1 cellular context compared by ENCODE assay signal in the genomic region with DNA sequence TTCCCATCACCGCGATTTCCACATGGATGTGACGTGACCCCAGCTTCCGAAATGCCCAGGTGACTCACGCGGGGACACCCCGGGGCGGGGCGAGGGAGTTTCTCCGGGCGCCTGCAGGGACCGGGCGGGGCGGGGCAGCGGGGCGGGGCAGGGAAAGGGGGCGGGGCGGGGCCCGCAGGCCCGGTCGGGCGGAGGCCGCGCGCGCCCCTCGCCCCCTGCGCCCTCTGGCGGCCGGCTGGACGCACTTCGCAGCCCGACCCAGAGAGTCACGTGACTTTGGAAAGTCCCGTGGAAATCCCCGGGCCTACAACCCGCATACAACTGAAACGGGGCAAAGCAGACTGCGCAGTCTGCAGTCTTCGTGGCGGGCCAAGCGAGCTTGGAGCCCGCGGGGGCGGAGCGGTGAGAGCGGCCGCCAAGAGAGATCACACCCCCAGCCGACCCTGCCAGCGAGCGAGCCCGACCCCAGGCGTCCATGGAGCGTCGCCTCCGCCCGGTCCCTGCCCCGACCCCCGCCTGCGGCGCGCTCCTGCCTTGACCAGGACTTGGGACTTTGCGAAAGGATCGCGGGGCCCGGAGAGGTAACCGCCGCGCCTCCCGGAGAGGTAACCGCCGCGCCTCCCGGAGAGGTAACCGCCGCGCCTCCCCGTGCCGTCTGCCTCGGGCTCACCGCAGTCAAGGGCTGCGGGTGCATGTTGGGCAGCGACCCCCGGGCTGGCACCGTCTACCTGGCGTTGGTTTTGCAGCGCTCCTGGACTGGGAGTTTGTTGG.
A peak's percentile ranks its signal among the peaks of the same experiment; 100 is the strongest.
TF ChIP-seq lines count a peak whose summit lies in the region.

A gene (plus strand): TSS at position 346 of the 771 bp plus-strand sequence. CDS start 3,969 bp downstream, outside the sequence.

TF ChIP-seq in K562, 482 proteins besides CTCF, POLR2A, EP300 and RAD21 (continued from another document and continues in another):
- TF ChIP-seq NCOR1 (IDR thresholded peaks at IDR 0.05) (peak; percentile 49), PCBP1 (IDR thresholded peaks at IDR 0.05; ENCODE audit: low read depth, low read length, poor library complexity, severe bottlenecking) (peak; percentile 63), HDGF (IDR thresholded peaks at IDR 0.05) (no peak), WHSC1 (IDR thresholded peaks at IDR 0.05; ENCODE audit: low read length) (no peak), ZNF354B (CRISPR knock-in tag; IDR thresholded peaks at IDR 0.05) (no peak), RUNX1 (IDR thresholded peaks at IDR 0.05; ENCODE audit: low read depth) (no peak), SMC3 (conservative IDR thresholded peaks at IDR 0.05; ENCODE audit: insufficient read depth, low read depth, low read length) (peak; percentile 93), MTA1 (IDR thresholded peaks at IDR 0.05; ENCODE audit: borderline replicate concordance) (no peak), ZNF57 (CRISPR knock-in tag; IDR thresholded peaks at IDR 0.05) (no peak), KLF16 (IDR thresholded peaks at IDR 0.05) (0 out of 2 replicates have a peak, but pooled peaks have one; percentile 4), POLR2AphosphoS5 (IDR thresholded peaks at IDR 0.05; ENCODE audit: control insufficient read depth, insufficient read depth, low read depth, low read length) (peak; percentile 54), CBFA2T2 (conservative IDR thresholded peaks at IDR 0.05) (peak; percentile 92), L3MBTL2 (IDR thresholded peaks at IDR 0.05) (peak; percentile 4; the same call in 1 of the 2 replicates), ZKSCAN8 (CRISPR knock-in tag; IDR thresholded peaks at IDR 0.05) (0 out of 2 replicates have a peak, but pooled peaks have one; percentile 6), ZNF507 (tag; conservative IDR thresholded peaks at IDR 0.05) (no peak), RBFOX2 (IDR thresholded peaks at IDR 0.05; ENCODE audit: low read depth, low read length) (peak; percentile 84), SIN3A (IDR thresholded peaks at IDR 0.05; ENCODE audit: borderline replicate concordance in 2 of 2, control insufficient read depth in 1 of 2, low read depth in 2 of 2, low read length in 2 of 2) (peak; percentile 52 to 58; a peak in 2 of 4 replicates), NFIC (IDR thresholded peaks at IDR 0.05) (peak; percentile 33; the same call in 1 of the 2 replicates), SMARCB1 (IDR thresholded peaks at IDR 0.05; ENCODE audit: insufficient read length, low read depth) (no peak), HIVEP1 (CRISPR knock-in tag; IDR thresholded peaks at IDR 0.05) (peak; percentile 50; the same call in 1 of the 2 replicates), FOXJ2 (tag; IDR thresholded peaks at IDR 0.05) (peak; percentile 73; the same call in 1 of the 2 replicates), ETV6 (IDR thresholded peaks at IDR 0.05; ENCODE audit: borderline replicate concordance in 1 of 2, low read depth in 2 of 2, low read length in 1 of 2) (peak in 1 of 2 experiments; percentile 7; a peak in 2 of 4 replicates), ETV6 (CRISPR knock-in tag; IDR thresholded peaks at IDR 0.05; ENCODE audit: borderline replicate concordance) (no peak), RFX5 (IDR thresholded peaks at IDR 0.05; ENCODE audit: low read depth, low read length) (no peak), NR3C1 (CRISPR knock-in tag; IDR thresholded peaks at IDR 0.05) (no peak), NFATC3 (IDR thresholded peaks at IDR 0.05) (peak; percentile 71; the same call in 1 of the 2 replicates), TCF7L2 (IDR thresholded peaks at IDR 0.05; ENCODE audit: low read depth, low read length) (no peak), HDAC2 (IDR thresholded peaks at IDR 0.05) (0 out of 2 replicates have a peak, but pooled peaks have one; percentile 11), POLR2AphosphoS2 (IDR thresholded peaks at IDR 0.05; ENCODE audit: low read length) (peak; percentile 6; the same call in 1 of the 2 replicates), FOSL1 (tag; conservative IDR thresholded peaks at IDR 0.05) (peak; percentile 96), PYGO2 (tag; IDR thresholded peaks at IDR 0.05) (no peak), SAFB (IDR thresholded peaks at IDR 0.05; ENCODE audit: borderline replicate concordance, low read depth, low read length) (0 out of 2 replicates have a peak, but pooled peaks have one; percentile 39), ZNF76 (CRISPR knock-in tag; IDR thresholded peaks at IDR 0.05; ENCODE audit: borderline replicate concordance) (peak; percentile 76; the same call in 1 of the 2 replicates), RBM34 (IDR thresholded peaks at IDR 0.05; ENCODE audit: borderline replicate concordance, insufficient read depth, low read length) (0 out of 2 replicates have a peak, but pooled peaks have one; percentile 54)
- TF ChIP-seq, protein P1, sequence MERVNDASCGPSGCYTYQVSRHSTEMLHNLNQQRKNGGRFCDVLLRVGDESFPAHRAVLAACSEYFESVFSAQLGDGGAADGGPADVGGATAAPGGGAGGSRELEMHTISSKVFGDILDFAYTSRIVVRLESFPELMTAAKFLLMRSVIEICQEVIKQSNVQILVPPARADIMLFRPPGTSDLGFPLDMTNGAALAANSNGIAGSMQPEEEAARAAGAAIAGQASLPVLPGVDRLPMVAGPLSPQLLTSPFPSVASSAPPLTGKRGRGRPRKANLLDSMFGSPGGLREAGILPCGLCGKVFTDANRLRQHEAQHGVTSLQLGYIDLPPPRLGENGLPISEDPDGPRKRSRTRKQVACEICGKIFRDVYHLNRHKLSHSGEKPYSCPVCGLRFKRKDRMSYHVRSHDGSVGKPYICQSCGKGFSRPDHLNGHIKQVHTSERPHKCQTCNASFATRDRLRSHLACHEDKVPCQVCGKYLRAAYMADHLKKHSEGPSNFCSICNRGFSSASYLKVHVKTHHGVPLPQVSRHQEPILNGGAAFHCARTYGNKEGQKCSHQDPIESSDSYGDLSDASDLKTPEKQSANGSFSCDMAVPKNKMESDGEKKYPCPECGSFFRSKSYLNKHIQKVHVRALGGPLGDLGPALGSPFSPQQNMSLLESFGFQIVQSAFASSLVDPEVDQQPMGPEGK (CRISPR knock-in tag; IDR thresholded peaks at IDR 0.05; ENCODE audit: borderline replicate concordance): peak; percentile 21; the same call in 1 of the 2 replicates
- TF ChIP-seq, protein P2, sequence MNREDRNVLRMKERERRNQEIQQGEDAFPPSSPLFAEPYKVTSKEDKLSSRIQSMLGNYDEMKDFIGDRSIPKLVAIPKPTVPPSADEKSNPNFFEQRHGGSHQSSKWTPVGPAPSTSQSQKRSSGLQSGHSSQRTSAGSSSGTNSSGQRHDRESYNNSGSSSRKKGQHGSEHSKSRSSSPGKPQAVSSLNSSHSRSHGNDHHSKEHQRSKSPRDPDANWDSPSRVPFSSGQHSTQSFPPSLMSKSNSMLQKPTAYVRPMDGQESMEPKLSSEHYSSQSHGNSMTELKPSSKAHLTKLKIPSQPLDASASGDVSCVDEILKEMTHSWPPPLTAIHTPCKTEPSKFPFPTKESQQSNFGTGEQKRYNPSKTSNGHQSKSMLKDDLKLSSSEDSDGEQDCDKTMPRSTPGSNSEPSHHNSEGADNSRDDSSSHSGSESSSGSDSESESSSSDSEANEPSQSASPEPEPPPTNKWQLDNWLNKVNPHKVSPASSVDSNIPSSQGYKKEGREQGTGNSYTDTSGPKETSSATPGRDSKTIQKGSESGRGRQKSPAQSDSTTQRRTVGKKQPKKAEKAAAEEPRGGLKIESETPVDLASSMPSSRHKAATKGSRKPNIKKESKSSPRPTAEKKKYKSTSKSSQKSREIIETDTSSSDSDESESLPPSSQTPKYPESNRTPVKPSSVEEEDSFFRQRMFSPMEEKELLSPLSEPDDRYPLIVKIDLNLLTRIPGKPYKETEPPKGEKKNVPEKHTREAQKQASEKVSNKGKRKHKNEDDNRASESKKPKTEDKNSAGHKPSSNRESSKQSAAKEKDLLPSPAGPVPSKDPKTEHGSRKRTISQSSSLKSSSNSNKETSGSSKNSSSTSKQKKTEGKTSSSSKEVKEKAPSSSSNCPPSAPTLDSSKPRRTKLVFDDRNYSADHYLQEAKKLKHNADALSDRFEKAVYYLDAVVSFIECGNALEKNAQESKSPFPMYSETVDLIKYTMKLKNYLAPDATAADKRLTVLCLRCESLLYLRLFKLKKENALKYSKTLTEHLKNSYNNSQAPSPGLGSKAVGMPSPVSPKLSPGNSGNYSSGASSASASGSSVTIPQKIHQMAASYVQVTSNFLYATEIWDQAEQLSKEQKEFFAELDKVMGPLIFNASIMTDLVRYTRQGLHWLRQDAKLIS (CRISPR knock-in tag; IDR thresholded peaks at IDR 0.05): peak; percentile 92; the same call in 1 of the 2 replicates
- TF ChIP-seq, protein P3, sequence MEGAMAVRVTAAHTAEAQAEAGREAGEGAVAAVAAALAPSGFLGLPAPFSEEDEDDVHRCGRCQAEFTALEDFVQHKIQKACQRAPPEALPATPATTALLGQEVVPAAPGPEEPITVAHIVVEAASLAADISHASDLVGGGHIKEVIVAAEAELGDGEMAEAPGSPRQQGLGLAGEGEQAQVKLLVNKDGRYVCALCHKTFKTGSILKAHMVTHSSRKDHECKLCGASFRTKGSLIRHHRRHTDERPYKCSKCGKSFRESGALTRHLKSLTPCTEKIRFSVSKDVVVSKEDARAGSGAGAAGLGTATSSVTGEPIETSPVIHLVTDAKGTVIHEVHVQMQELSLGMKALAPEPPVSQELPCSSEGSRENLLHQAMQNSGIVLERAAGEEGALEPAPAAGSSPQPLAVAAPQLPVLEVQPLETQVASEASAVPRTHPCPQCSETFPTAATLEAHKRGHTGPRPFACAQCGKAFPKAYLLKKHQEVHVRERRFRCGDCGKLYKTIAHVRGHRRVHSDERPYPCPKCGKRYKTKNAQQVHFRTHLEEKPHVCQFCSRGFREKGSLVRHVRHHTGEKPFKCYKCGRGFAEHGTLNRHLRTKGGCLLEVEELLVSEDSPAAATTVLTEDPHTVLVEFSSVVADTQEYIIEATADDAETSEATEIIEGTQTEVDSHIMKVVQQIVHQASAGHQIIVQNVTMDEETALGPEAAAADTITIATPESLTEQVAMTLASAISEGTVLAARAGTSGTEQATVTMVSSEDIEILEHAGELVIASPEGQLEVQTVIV (CRISPR knock-in tag; IDR thresholded peaks at IDR 0.05; ENCODE audit: borderline replicate concordance): no peak
- TF ChIP-seq, protein P4, sequence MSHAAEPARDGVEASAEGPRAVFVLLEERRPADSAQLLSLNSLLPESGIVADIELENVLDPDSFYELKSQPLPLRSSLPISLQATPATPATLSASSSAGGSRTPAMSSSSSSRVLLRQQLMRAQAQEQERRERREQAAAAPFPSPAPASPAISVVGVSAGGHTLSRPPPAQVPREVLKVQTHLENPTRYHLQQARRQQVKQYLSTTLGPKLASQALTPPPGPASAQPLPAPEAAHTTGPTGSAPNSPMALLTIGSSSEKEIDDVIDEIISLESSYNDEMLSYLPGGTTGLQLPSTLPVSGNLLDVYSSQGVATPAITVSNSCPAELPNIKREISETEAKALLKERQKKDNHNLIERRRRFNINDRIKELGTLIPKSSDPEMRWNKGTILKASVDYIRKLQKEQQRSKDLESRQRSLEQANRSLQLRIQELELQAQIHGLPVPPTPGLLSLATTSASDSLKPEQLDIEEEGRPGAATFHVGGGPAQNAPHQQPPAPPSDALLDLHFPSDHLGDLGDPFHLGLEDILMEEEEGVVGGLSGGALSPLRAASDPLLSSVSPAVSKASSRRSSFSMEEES (CRISPR knock-in tag; IDR thresholded peaks at IDR 0.05): peak; percentile 100
- TF ChIP-seq, protein P5, sequence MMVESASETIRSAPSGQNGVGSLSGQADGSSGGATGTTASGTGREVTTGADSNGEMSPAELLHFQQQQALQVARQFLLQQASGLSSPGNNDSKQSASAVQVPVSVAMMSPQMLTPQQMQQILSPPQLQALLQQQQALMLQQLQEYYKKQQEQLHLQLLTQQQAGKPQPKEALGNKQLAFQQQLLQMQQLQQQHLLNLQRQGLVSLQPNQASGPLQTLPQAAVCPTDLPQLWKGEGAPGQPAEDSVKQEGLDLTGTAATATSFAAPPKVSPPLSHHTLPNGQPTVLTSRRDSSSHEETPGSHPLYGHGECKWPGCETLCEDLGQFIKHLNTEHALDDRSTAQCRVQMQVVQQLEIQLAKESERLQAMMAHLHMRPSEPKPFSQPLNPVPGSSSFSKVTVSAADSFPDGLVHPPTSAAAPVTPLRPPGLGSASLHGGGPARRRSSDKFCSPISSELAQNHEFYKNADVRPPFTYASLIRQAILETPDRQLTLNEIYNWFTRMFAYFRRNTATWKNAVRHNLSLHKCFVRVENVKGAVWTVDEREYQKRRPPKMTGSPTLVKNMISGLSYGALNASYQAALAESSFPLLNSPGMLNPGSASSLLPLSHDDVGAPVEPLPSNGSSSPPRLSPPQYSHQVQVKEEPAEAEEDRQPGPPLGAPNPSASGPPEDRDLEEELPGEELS (CRISPR knock-in tag; IDR thresholded peaks at IDR 0.05; ENCODE audit: borderline replicate concordance): peak; percentile 35; the same call in 1 of the 2 replicates
- TF ChIP-seq, protein P6, sequence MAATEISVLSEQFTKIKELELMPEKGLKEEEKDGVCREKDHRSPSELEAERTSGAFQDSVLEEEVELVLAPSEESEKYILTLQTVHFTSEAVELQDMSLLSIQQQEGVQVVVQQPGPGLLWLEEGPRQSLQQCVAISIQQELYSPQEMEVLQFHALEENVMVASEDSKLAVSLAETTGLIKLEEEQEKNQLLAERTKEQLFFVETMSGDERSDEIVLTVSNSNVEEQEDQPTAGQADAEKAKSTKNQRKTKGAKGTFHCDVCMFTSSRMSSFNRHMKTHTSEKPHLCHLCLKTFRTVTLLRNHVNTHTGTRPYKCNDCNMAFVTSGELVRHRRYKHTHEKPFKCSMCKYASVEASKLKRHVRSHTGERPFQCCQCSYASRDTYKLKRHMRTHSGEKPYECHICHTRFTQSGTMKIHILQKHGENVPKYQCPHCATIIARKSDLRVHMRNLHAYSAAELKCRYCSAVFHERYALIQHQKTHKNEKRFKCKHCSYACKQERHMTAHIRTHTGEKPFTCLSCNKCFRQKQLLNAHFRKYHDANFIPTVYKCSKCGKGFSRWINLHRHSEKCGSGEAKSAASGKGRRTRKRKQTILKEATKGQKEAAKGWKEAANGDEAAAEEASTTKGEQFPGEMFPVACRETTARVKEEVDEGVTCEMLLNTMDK (IDR thresholded peaks at IDR 0.05; ENCODE audit: borderline replicate concordance, insufficient read depth, low read depth, low read length, poor library complexity, severe bottlenecking): peak; percentile 88
